8 cellular contexts compared by ENCODE assay signal in the genomic region with DNA sequence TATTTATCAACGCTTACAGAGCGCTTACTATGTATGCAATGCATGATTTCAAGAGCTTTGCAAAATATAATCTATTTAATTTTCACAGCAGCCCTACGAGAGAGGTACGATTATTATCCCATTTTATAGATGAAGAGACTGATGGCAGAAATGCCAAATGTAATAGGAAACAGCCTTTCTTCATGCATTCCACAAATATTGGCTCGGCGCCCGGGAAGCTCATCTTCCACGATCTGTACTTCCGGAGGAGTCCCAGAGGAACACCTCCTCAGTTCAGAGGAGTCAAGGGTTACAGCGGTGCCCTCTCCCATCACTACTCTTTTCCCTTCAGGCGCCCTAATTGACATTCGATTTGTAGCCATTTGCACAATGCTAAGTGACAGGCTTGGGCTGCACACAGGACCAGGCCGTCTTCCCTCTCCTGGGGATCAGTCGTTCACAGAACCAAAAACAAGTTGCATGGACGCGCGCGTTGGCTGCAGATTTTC. TPM values are rescaled to one million over a fixed set of nuclear protein-coding genes. Genes with fewer than 3 reads are reported as not detected.
DNase-seq lines count a peak whose midpoint lies in the region; ATAC-seq, FAIRE-seq and TF ChIP-seq lines count a peak whose summit lies in the region.

No MANE protein-coding gene starts in this region.

- H3K27ac ChIP-seq in astrocyte (ENCODE audit: low read depth, low read length) (peak overlapping the region; percentile 19), thoracic aorta (peak overlapping the region; percentile 65 to 98)

- no peak for FAIRE-seq in astrocyte (lab: Jason Lieb, UNC)

- H3K27me3 ChIP-seq in astrocyte (ENCODE audit: insufficient read depth, low read length) (no peaks in the 10 kb centered on the region), kidney epithelial cell (ENCODE audit: control insufficient read depth, insufficient read depth, low read length) (no peaks in the 10 kb centered on the region), thoracic aorta (replicated peaks; ENCODE audit: insufficient read depth) (no peaks in the 10 kb centered on the region)

- peaks cover 32% of the 10 kb centered on the region for H3K4me1 Mint-ChIP-seq in activated T-cell treated with anti-CD3 and anti-CD28 coated beads, Interleukin-2, amount 50 U/mL, for 72 hours (ENCODE audit: low read depth)
- peaks cover 6% of the 10 kb centered on the region for H3K4me1 Mint-ChIP-seq in astrocyte (ENCODE audit: low read depth, unreplicated experiment)

- H3K9me3 Mint-ChIP-seq in activated T-cell treated with anti-CD3 and anti-CD28 coated beads, Interleukin-2, amount 50 U/mL, for 72 hours, result no peaks in the 10 kb centered on the region
- no peaks in the 10 kb centered on the region for H3K9me3 Mint-ChIP-seq in astrocyte (ENCODE audit: unreplicated experiment)

- peak overlapping the region; percentile 72 for H3K27ac Mint-ChIP-seq in activated T-cell treated with anti-CD3 and anti-CD28 coated beads, Interleukin-2, amount 50 U/mL, for 72 hours
- peak overlapping the region; percentile 84 for H3K27ac Mint-ChIP-seq in astrocyte (ENCODE audit: unreplicated experiment)

- peak overlapping the region; percentile 77 for H2AFZ ChIP-seq in astrocyte (ENCODE audit: low read depth, low read length)

- ATAC-seq in activated T-cell treated with anti-CD3 and anti-CD28 coated beads, Interleukin-2, amount 50 U/mL, for 72 hours (replicated peaks in 1 of 2), result no peak
- no peak for ATAC-seq in thoracic aorta (ENCODE audit: insufficient number of reproducible peaks, low FRiP score, low read depth)
- ATAC-seq in GM18907 (IDR thresholded peaks at IDR 0.05; ENCODE audit: unreplicated experiment), result no peak

- peak overlapping the region; percentile 82 to 91 for H3K4me3 Mint-ChIP-seq in activated T-cell treated with anti-CD3 and anti-CD28 coated beads, Interleukin-2, amount 50 U/mL, for 72 hours
- peak overlapping the region; percentile 87 for H3K4me3 Mint-ChIP-seq in astrocyte (ENCODE audit: unreplicated experiment)

- H3K4me2 ChIP-seq in astrocyte (ENCODE audit: low read length), result peak overlapping the region; percentile 89

- peaks cover 0 to 4% of the 10 kb centered on the region in 2 donors for H3K36me3 Mint-ChIP-seq in activated T-cell treated with anti-CD3 and anti-CD28 coated beads, Interleukin-2, amount 50 U/mL, for 72 hours (ENCODE audit: insufficient read depth in 2 of 2)
- H3K36me3 Mint-ChIP-seq in astrocyte (ENCODE audit: low read depth, unreplicated experiment), result peaks cover 4% of the 10 kb centered on the region

- H3K36me3 ChIP-seq in astrocyte (ENCODE audit: insufficient read depth, low read length) (no peaks in the 10 kb centered on the region), kidney epithelial cell (ENCODE audit: control insufficient read depth, insufficient read depth, low read length) (no peaks in the 10 kb centered on the region), thoracic aorta (no peaks in the 10 kb centered on the region)

- H3K9me3 ChIP-seq in astrocyte (ENCODE audit: insufficient read depth, low read depth, low read length) (no peaks in the 10 kb centered on the region), thoracic aorta (no peaks in the 10 kb centered on the region)

- no peak for TF ChIP-seq CTCF in astrocyte (IDR thresholded peaks at IDR 0.05; ENCODE audit: insufficient read depth, low read depth, low read length)
- no peak for TF ChIP-seq CTCF in kidney epithelial cell (IDR thresholded peaks at IDR 0.05; ENCODE audit: insufficient read depth, low read length, poor library complexity, severe bottlenecking)
- TF ChIP-seq CTCF in thoracic aorta (IDR thresholded peaks at IDR 0.05), result no peak

- peaks cover 34% of the 10 kb centered on the region for H4K20me1 ChIP-seq in astrocyte (ENCODE audit: insufficient read depth, low read length)

- DNase-seq in activated T-cell treated with anti-CD3 and anti-CD28 coated beads, Interleukin-2, amount 50 U/mL, for 72 hours, result no peak
- DNase-seq in activated T-cell treated with anti-CD3 and anti-CD28 coated beads, Interleukin-2, amount 50 U/mL, for 48 hours, result no peak
- DNase-seq in NCI-H2171 (lab: John Stamatoyannopoulos, UW) (peak; percentile 96), astrocyte (ENCODE audit: low read depth) (no peak), kidney epithelial cell (ENCODE audit: low read depth) (no peak), thoracic aorta (ENCODE audit: low spot score) (no peak), NOMO-1 treated with dmso at 0.1 percent for 144 hours (lab: John Stamatoyannopoulos, UW; ENCODE audit: unreplicated experiment) (no peak)

- H3K4me1 ChIP-seq in astrocyte (ENCODE audit: insufficient read depth, low read length) (peaks cover 38% of the 10 kb centered on the region), thoracic aorta (ENCODE audit: control insufficient read depth in 1 of 2, low read depth in 2 of 2) (peaks cover 38 to 45% of the 10 kb centered on the region in 2 donors)

- peak overlapping the region; percentile 55 for H3K4me3 ChIP-seq in astrocyte (ENCODE audit: insufficient read depth, low read depth, low read length)
- H3K4me3 ChIP-seq in kidney epithelial cell (ENCODE audit: low read depth, low read length), result peak overlapping the region; percentile 23
- peak overlapping the region; percentile 97 for H3K4me3 ChIP-seq in thoracic aorta

- no peaks in the 10 kb centered on the region for H3K27me3 Mint-ChIP-seq in activated T-cell treated with anti-CD3 and anti-CD28 coated beads, Interleukin-2, amount 50 U/mL, for 72 hours (ENCODE audit: low read depth)
- H3K27me3 Mint-ChIP-seq in astrocyte (ENCODE audit: low read depth, unreplicated experiment), result no peaks in the 10 kb centered on the region

- peak overlapping the region; percentile 25 for H3K9ac ChIP-seq in astrocyte (ENCODE audit: low read length)

- peaks cover 34% of the 10 kb centered on the region for H3K79me2 ChIP-seq in astrocyte (ENCODE audit: insufficient read depth, low read length)

RNA-seq across cellular contexts. Expression of a gene that starts 1.1 kb away (rescaled TPM):
- total RNA-seq in activated T-cell treated with anti-CD3 and anti-CD28 coated beads, Interleukin-2, amount 50 U/mL, for 72 hours, result 10 to 100 TPM; 22.7 to 30.0 TPM
- total RNA-seq in astrocyte (55.2 and 57.9 TPM in 2 replicates), kidney epithelial cell (30.9 and 31.6 TPM in 2 replicates), thoracic aorta (10 to 100 TPM; 42.9 to 51.1 TPM)

RNA-seq across cellular contexts. Expression of a gene that starts 9.0 kb away (rescaled TPM):
- total RNA-seq in activated T-cell treated with anti-CD3 and anti-CD28 coated beads, Interleukin-2, amount 50 U/mL, for 72 hours, result 10 to 100 TPM; 61.7 to 64.3 TPM
- total RNA-seq in astrocyte (262 and 278 TPM in 2 replicates), kidney epithelial cell (157 and 198 TPM in 2 replicates), thoracic aorta (10 to 100 TPM; 76.5 to 93.8 TPM)

Comparison
In these comparisons a context has a peak if more than half of its experiments do, and no peak if none do; other contexts are left out.
1. H3K4me3 ChIP-seq: peak in every context shown above with its lines; median percentile 97 in thoracic aorta; 55 in astrocyte; 23 in kidney epithelial cell.